In genomic region chrX:8037593-8038348, GRCh38 we compare ENCODE assay signal across 14 cellular contexts.
DNase-seq lines count a peak whose midpoint lies in the region; ATAC-seq and TF ChIP-seq lines count a peak whose summit lies in the region.
"Had no signal": no experiment of that assay in that cellular context is flagged by ENCODE, and none has a peak within 500 bp of the region (broad histone marks: within the 10 kb centered on the region; RNA-seq: fewer than 3 reads in every experiment).

No MANE protein-coding gene starts in this region.

- no peak for ATAC-seq in activated T-cell treated with anti-CD3 and anti-CD28 coated beads, Interleukin-2, amount 50 U/mL, for 72 hours (replicated peaks in 1 of 2)
- ATAC-seq: gastroesophageal sphincter, left colon had no signal

- H3K4me2 ChIP-seq in smooth muscle cell: peak overlapping the region; percentile 31

- H3K4me3 ChIP-seq in NB4 (ENCODE audit: low read depth, low read length) (no peak overlapping the region), endodermal cell (ENCODE audit: low read length) (no peak overlapping the region), smooth muscle cell (no peak overlapping the region), ovary (no peak overlapping the region)
- H3K4me3 ChIP-seq: gastroesophageal sphincter had no signal

- H3K36me3 Mint-ChIP-seq in activated T-cell treated with anti-CD3 and anti-CD28 coated beads, Interleukin-2, amount 50 U/mL, for 72 hours (ENCODE audit: insufficient read depth in 2 of 2): no peaks in the 10 kb centered on the region
- no peaks in the 10 kb centered on the region for H3K36me3 Mint-ChIP-seq in endodermal cell (ENCODE audit: low read depth)
- H3K36me3 Mint-ChIP-seq: activated CD4-positive, alpha-beta memory T cell treated with anti-CD3 and anti-CD28 coated beads for 36 hours had no signal

- H3K36me3 ChIP-seq in endodermal cell (ENCODE audit: control insufficient read depth, insufficient read depth, low read length): no peaks in the 10 kb centered on the region
- H3K36me3 ChIP-seq in smooth muscle cell (ENCODE audit: low read depth): no peaks in the 10 kb centered on the region
- H3K36me3 ChIP-seq in ovary: no peaks in the 10 kb centered on the region
- H3K36me3 ChIP-seq: gastroesophageal sphincter had no signal

- DNase-seq in activated T-cell treated with anti-CD3 and anti-CD28 coated beads, Interleukin-2, amount 50 U/mL, for 72 hours: no peak
- DNase-seq in activated T-cell treated with anti-CD3 and anti-CD28 coated beads, Interleukin-2, amount 50 U/mL, for 48 hours: no peak
- DNase-seq in NB4 (ENCODE audit: low read depth): peak; percentile 51
- no peak for DNase-seq in endodermal cell
- DNase-seq in smooth muscle cell (lab: John Stamatoyannopoulos, UW; ENCODE audit: unreplicated experiment): no peak
- DNase-seq in ovary: no peak
- DNase-seq in A172 (ENCODE audit: low spot score): no peak
- DNase-seq in CD1c-positive myeloid dendritic cell (ENCODE audit: extremely low spot score): no peak
- DNase-seq: activated CD4-positive, alpha-beta memory T cell treated with anti-CD3 and anti-CD28 coated beads for 36 hours; AML-193; dermis blood vessel endothelial cell; left colon; occipital lobe had no signal

- H3K9me3 Mint-ChIP-seq in activated T-cell treated with anti-CD3 and anti-CD28 coated beads, Interleukin-2, amount 50 U/mL, for 72 hours: no peaks in the 10 kb centered on the region
- no peaks in the 10 kb centered on the region for H3K9me3 Mint-ChIP-seq in endodermal cell
- H3K9me3 Mint-ChIP-seq: activated CD4-positive, alpha-beta memory T cell treated with anti-CD3 and anti-CD28 coated beads for 36 hours had no signal

- H3K4me1 ChIP-seq in endodermal cell (ENCODE audit: control insufficient read depth, insufficient read depth, low read length) (no peaks in the 10 kb centered on the region), smooth muscle cell (ENCODE audit: low read depth) (no peaks in the 10 kb centered on the region), ovary (ENCODE audit: insufficient read depth) (no peaks in the 10 kb centered on the region)
- H3K4me1 ChIP-seq: gastroesophageal sphincter had no signal

- TF ChIP-seq CTCF in NB4 (IDR thresholded peaks at IDR 0.05; ENCODE audit: low read depth, low read length) (no peak), endodermal cell (conservative IDR thresholded peaks at IDR 0.05) (peak; percentile 57), smooth muscle cell (IDR thresholded peaks at IDR 0.05; ENCODE audit: borderline replicate concordance, insufficient read depth, poor library complexity, severe bottlenecking) (no peak), ovary (IDR thresholded peaks at IDR 0.05) (no peak)

- TF ChIP-seq POLR2A in NB4 (IDR thresholded peaks at IDR 0.05; ENCODE audit: extremely low read depth, insufficient read length) (no peak), ovary (IDR thresholded peaks at IDR 0.05) (no peak)

- H3K27ac ChIP-seq in endodermal cell (ENCODE audit: low read depth, low read length): no peak overlapping the region
- H3K27ac ChIP-seq in smooth muscle cell (ENCODE audit: low read depth): no peak overlapping the region
- no peak overlapping the region for H3K27ac ChIP-seq in ovary

- intact Hi-C loops in ovary (cut with DNase I): no loop called here

- H3F3A ChIP-seq in smooth muscle cell (ENCODE audit: low read depth): no peaks in the 10 kb centered on the region

- H3K27me3 ChIP-seq in endodermal cell (ENCODE audit: control insufficient read depth, insufficient read depth, low read length, poor library complexity, severe bottlenecking) (no peaks in the 10 kb centered on the region), smooth muscle cell (ENCODE audit: low read depth) (no peaks in the 10 kb centered on the region), ovary (no peaks in the 10 kb centered on the region)
- H3K27me3 ChIP-seq: gastroesophageal sphincter had no signal

- no peak overlapping the region for H2AFZ ChIP-seq in smooth muscle cell (ENCODE audit: low read depth)

- peak overlapping the region; percentile 45 to 52 for H3K4me3 Mint-ChIP-seq in activated T-cell treated with anti-CD3 and anti-CD28 coated beads, Interleukin-2, amount 50 U/mL, for 72 hours
- H3K4me3 Mint-ChIP-seq in endodermal cell: no peak overlapping the region
- H3K4me3 Mint-ChIP-seq: activated CD4-positive, alpha-beta memory T cell treated with anti-CD3 and anti-CD28 coated beads for 36 hours had no signal

- WGBS in endodermal cell (ENCODE audit: insufficient coverage in 1 of 2, insufficient read length in 1 of 2), 2 experiments: 90 to 96% methylated on average over 5 to 8 of the region's 8 CpGs
- WGBS in smooth muscle cell (ENCODE audit: low lambda C conversion rate): 74% methylated on average over 8 of the region's 8 CpGs
- WGBS in ovary, 3 donors: 39 to 59% (median 52%) methylated on average over 8 of the region's 8 CpGs

- no peaks in the 10 kb centered on the region for H3K79me2 ChIP-seq in smooth muscle cell (ENCODE audit: low read depth)

- TF ChIP-seq EP300 in ovary (IDR thresholded peaks at IDR 0.05): no peak

- no peak overlapping the region for H3K9ac ChIP-seq in endodermal cell (ENCODE audit: extremely low read depth, low read length, poor library complexity, severe bottlenecking)
- no peak overlapping the region for H3K9ac ChIP-seq in smooth muscle cell (ENCODE audit: low read depth)

- no peaks in the 10 kb centered on the region for H4K20me1 ChIP-seq in smooth muscle cell (ENCODE audit: low read depth)

- H3K27ac Mint-ChIP-seq in activated T-cell treated with anti-CD3 and anti-CD28 coated beads, Interleukin-2, amount 50 U/mL, for 72 hours: no peak overlapping the region
- H3K27ac Mint-ChIP-seq in endodermal cell: no peak overlapping the region
- H3K27ac Mint-ChIP-seq: activated CD4-positive, alpha-beta memory T cell treated with anti-CD3 and anti-CD28 coated beads for 36 hours had no signal

- no peaks in the 10 kb centered on the region for H3K27me3 Mint-ChIP-seq in activated T-cell treated with anti-CD3 and anti-CD28 coated beads, Interleukin-2, amount 50 U/mL, for 72 hours (ENCODE audit: low read depth)
- H3K27me3 Mint-ChIP-seq in endodermal cell (ENCODE audit: insufficient read depth): no peaks in the 10 kb centered on the region
- H3K27me3 Mint-ChIP-seq: activated CD4-positive, alpha-beta memory T cell treated with anti-CD3 and anti-CD28 coated beads for 36 hours had no signal

- peaks cover 9% of the 10 kb centered on the region for H3K4me1 Mint-ChIP-seq in activated T-cell treated with anti-CD3 and anti-CD28 coated beads, Interleukin-2, amount 50 U/mL, for 72 hours (ENCODE audit: low read depth)
- H3K4me1 Mint-ChIP-seq in endodermal cell: peaks cover 10% of the 10 kb centered on the region

- no peaks in the 10 kb centered on the region for H3K9me3 ChIP-seq in endodermal cell (ENCODE audit: control insufficient read depth, low read length)
- H3K9me3 ChIP-seq in smooth muscle cell (replicated peaks; ENCODE audit: low read depth): no peaks in the 10 kb centered on the region
- H3K9me3 ChIP-seq in ovary: no peaks in the 10 kb centered on the region
- H3K9me3 ChIP-seq: gastroesophageal sphincter had no signal
